Comparison of ENCODE assay signal across 8 cellular contexts in the genomic region with DNA sequence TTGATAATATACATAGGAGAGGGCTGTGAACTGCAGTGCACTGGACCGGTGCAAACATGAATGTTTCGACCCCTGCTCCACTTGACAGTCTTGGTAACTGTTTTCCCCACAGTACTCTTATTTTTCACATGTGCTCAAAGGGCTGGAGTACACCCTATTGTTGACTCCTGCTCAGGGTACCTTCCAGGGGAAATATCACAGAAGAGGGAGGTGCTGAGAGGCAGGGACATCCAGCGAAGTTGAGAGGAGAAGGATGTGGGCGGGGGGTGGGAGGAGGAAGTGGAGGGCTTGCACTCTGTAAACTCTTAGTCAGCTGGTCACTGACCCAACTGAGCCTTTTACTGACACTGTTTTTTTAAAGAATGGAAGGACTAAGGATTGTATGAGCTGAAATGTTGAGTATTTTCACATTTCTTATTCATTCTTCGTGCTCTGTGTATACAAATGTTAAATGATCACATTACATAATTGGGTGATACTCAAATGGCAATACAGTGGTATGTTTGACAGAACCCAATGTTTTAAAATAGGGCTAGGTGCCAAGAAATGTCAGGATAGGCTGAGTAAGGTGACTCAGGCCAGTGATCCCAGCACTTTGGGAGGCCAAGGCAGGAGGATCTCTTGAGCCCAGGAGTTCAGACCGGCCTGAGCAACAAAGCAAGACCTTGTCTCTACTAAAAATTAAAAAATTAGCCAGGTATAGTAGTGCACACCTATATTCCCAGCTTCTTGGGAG. TPM values are rescaled to one million over a fixed set of nuclear protein-coding genes. Genes with fewer than 3 reads are reported as not detected.
DNase-seq lines count a peak whose midpoint lies in the region; ATAC-seq and TF ChIP-seq lines count a peak whose summit lies in the region.

No MANE protein-coding gene starts in this region.

- TF ChIP-seq POLR2A in HCT116 (IDR thresholded peaks at IDR 0.05; ENCODE audit: borderline replicate concordance, extremely low read depth, insufficient read depth, insufficient read length) (no peak), heart left ventricle (IDR thresholded peaks at IDR 0.05) (no peak), transverse colon (IDR thresholded peaks at IDR 0.05) (no peak)

- H3K79me2 ChIP-seq in HCT116 (ENCODE audit: insufficient read depth, low read length) (peaks cover 18% of the 10 kb centered on the region), SK-N-SH (ENCODE audit: insufficient read depth) (peaks cover 44% of the 10 kb centered on the region)

- H3K4me3 Mint-ChIP-seq in CD4-positive, alpha-beta memory T cell = peak overlapping the region; percentile 36 to 84 (median 70)

- H3K27ac ChIP-seq in CD4-positive, alpha-beta memory T cell (ENCODE audit: low read depth, low read length) = peak overlapping the region; percentile 69
- H3K27ac ChIP-seq in HCT116 (ENCODE audit: low read depth, low read length) (no peak overlapping the region), SK-N-SH (ENCODE audit: low read depth in 2 of 2, low read length in 1 of 2) (peak overlapping the region; percentile 40 to 62; a peak in 3 of 4 replicates), heart left ventricle (peak overlapping the region in 6 of 12 donors; percentile 6 to 87 (median 20)), transverse colon (peak overlapping the region; percentile 73 to 80 (median 74))

- H4K20me1 ChIP-seq in HCT116 (ENCODE audit: insufficient read depth) = no peaks in the 10 kb centered on the region
- peaks cover 13% of the 10 kb centered on the region; the same call in 1 of the 2 replicates for H4K20me1 ChIP-seq in SK-N-SH (ENCODE audit: insufficient read depth)

- H3K36me3 Mint-ChIP-seq in CD4-positive, alpha-beta memory T cell = peaks cover 9 to 28% of the 10 kb centered on the region in 2 donors

- TF ChIP-seq CTCF in HCT116 (IDR thresholded peaks at IDR 0.05 in 2 of 3, conservative IDR thresholded peaks at IDR 0.05 in 1 of 3; ENCODE audit: borderline replicate concordance in 1 of 3, insufficient read depth in 1 of 3, low read depth in 2 of 3, low read length in 2 of 3) (no peak), SK-N-SH (IDR thresholded peaks at IDR 0.05) (no peak), heart left ventricle (IDR thresholded peaks at IDR 0.05) (no peak), transverse colon (IDR thresholded peaks at IDR 0.05) (no peak)

- peak in 3 of 5 donors; percentile 35 to 65 (median 43) for DNase-seq in CD4-positive, alpha-beta memory T cell
- DNase-seq in HCT116 (ENCODE audit: low read depth, low spot score) = no peak
- DNase-seq in SK-N-SH = no peak
- DNase-seq in heart left ventricle = no peak
- DNase-seq in transverse colon = no peak
- no peak for DNase-seq in NCI-H82 (lab: John Stamatoyannopoulos, UW)
- DNase-seq in mesenteric fat pad (ENCODE audit: low spot score) = no peak

- 82% methylated on average over 6 of the region's 6 CpGs for WGBS in SK-N-SH (ENCODE audit: low lambda C conversion rate)
- 67 to 73% (median 71%) methylated on average over 6 of the region's 6 CpGs for WGBS in heart left ventricle, 4 donors
- 46 to 62% methylated on average over 4 to 6 of the region's 6 CpGs for WGBS in transverse colon (ENCODE audit: low coverage in 1 of 2), 2 donors

- no peak for ATAC-seq in HCT116
- ATAC-seq in heart left ventricle = peak; percentile 47 to 80 (median 60)
- ATAC-seq in GM18870 (IDR thresholded peaks at IDR 0.05; ENCODE audit: unreplicated experiment) = no peak

- H3K4me3 ChIP-seq in CD4-positive, alpha-beta memory T cell (ENCODE audit: low read length in 2 of 2) = peak overlapping the region in 1 of 2 donors; percentile 13
- H3K4me3 ChIP-seq in HCT116 (replicated peaks in 1 of 2; ENCODE audit: low read depth in 1 of 2, low read length in 2 of 2) (no peak overlapping the region), SK-N-SH (ENCODE audit: low read depth in 2 of 2, low read length in 1 of 2) (no peak overlapping the region), heart left ventricle (peak overlapping the region in 1 of 12 donors; percentile 4), transverse colon (no peak overlapping the region)

- H3K4me1 Mint-ChIP-seq in CD4-positive, alpha-beta memory T cell = peaks cover 78 to 100% (median 92%) of the 10 kb centered on the region in 4 donors

- RAD21 ChIA-PET in HCT116 (lab: Charles Lee; ENCODE audit: low non-redundant PET in 1 of 2, low total read pairs in 2 of 2, uncharacterized antibody in 2 of 2, unreplicated experiment in 2 of 2) = no interaction called here

- TF ChIP-seq RAD21 in HCT116 (IDR thresholded peaks at IDR 0.05; ENCODE audit: low read depth) = no peak
- TF ChIP-seq RAD21 in SK-N-SH (IDR thresholded peaks at IDR 0.05; ENCODE audit: low read length) = no peak

- BruUV-seq in HCT116 (replicated peaks; lab: Mats Ljungman, UMichigan) = no TSS peak

- no peaks in the 10 kb centered on the region for H3K9me3 ChIP-seq in CD4-positive, alpha-beta memory T cell (ENCODE audit: control insufficient read depth in 1 of 2, low read length in 2 of 2)
- H3K9me3 ChIP-seq in HCT116 (ENCODE audit: control insufficient read depth in 1 of 2, insufficient read depth in 1 of 2, low read depth in 1 of 2, low read length in 2 of 2) (no peaks in the 10 kb centered on the region), SK-N-SH (no peaks in the 10 kb centered on the region), heart left ventricle (no peaks in the 10 kb centered on the region), transverse colon (no peaks in the 10 kb centered on the region)

- H3K9ac ChIP-seq in HCT116 (ENCODE audit: low read length) = no peak overlapping the region
- H3K9ac ChIP-seq in SK-N-SH = no peak overlapping the region

- no peak overlapping the region for H3K4me2 ChIP-seq in HCT116 (ENCODE audit: low read length)
- H3K4me2 ChIP-seq in SK-N-SH = 0 out of 2 replicates have a peak overlapping the region, but pooled peaks have one; percentile 39

- no peaks in the 10 kb centered on the region for H3K27me3 ChIP-seq in CD4-positive, alpha-beta memory T cell (ENCODE audit: insufficient read depth, low read length)
- H3K27me3 ChIP-seq in HCT116 (ENCODE audit: insufficient read depth, low read length) = no peaks in the 10 kb centered on the region
- H3K27me3 ChIP-seq in SK-N-SH (ENCODE audit: insufficient read depth) = no peaks in the 10 kb centered on the region
- H3K27me3 ChIP-seq in heart left ventricle = no peaks in the 10 kb centered on the region
- H3K27me3 ChIP-seq in transverse colon = no peaks in the 10 kb centered on the region

- TF ChIP-seq EP300 in SK-N-SH (IDR thresholded peaks at IDR 0.05; ENCODE audit: borderline replicate concordance in 1 of 2, low read depth in 1 of 2, low read length in 1 of 2) (no peak), transverse colon (IDR thresholded peaks at IDR 0.05; ENCODE audit: low read depth) (no peak)

- POLR2A ChIA-PET in CD4-positive, alpha-beta memory T cell (lab: Charles Lee; ENCODE audit: partially characterized antibody) = interaction anchor here (3.0 to 20.9 kb wide), 4 partner anchors 9 to 27 kb away, joined by 9 to 338 read pairs (median 182); a partner anchor contains a TSS
- POLR2A ChIA-PET in HCT116 (lab: Charles Lee) (no interaction called here), SK-N-SH (lab: Yijun Ruan, JAX) (no interaction called here)

- intact Hi-C loops in CD4-positive, alpha-beta memory T cell (cut with micrococcal nuclease) = loop anchor here (1.0 kb wide), 2 partner anchors 8 to 10 kb away; no protein-coding TSS in a partner anchor
- intact Hi-C loops in HCT116 (cut with micrococcal nuclease) = no loop called here
- intact Hi-C loops in heart left ventricle (cut with DNase I) = no loop called here
- intact Hi-C loops in transverse colon (cut with DNase I; ENCODE audit: low total_unique reads) = no loop called here

- in situ Hi-C loops in transverse colon (cut with MboI; ENCODE audit: low pct_ligation_motif_present in 1 of 4, low pct_unique_long_range_greater_than_20kb in 1 of 4, low sequenced_read_pairs in 3 of 4) = no loop called here

- peaks cover 5% of the 10 kb centered on the region for H3F3A ChIP-seq in SK-N-SH (replicated peaks; ENCODE audit: insufficient read depth)

- H3K9me3 Mint-ChIP-seq in CD4-positive, alpha-beta memory T cell = peaks cover 0 to 2% (median 0%) of the 10 kb centered on the region in 8 donors

- H3K4me1 ChIP-seq in CD4-positive, alpha-beta memory T cell (ENCODE audit: insufficient read depth, low read length) = peaks cover 99% of the 10 kb centered on the region
- H3K4me1 ChIP-seq in HCT116 (ENCODE audit: control insufficient read depth in 1 of 2, insufficient read depth in 2 of 2, low read length in 2 of 2) = peaks cover 3 to 35% of the 10 kb centered on the region in 2 experiments; a peak in 2 of 4 replicates
- H3K4me1 ChIP-seq in SK-N-SH (ENCODE audit: control insufficient read depth in 1 of 2, insufficient read depth in 2 of 2, low read depth in 1 of 2, low read length in 1 of 2) = peaks cover 8 to 24% of the 10 kb centered on the region in 2 experiments; a peak in 2 of 4 replicates
- H3K4me1 ChIP-seq in heart left ventricle = peaks cover 0 to 100% (median 44%) of the 10 kb centered on the region in 12 donors
- H3K4me1 ChIP-seq in transverse colon = peaks cover 24 to 72% (median 41%) of the 10 kb centered on the region in 4 donors

- no peaks in the 10 kb centered on the region for H3K27me3 Mint-ChIP-seq in CD4-positive, alpha-beta memory T cell

- H2AFZ ChIP-seq in HCT116 (ENCODE audit: low read depth, low read length, poor library complexity, severe bottlenecking) = no peak overlapping the region
- H2AFZ ChIP-seq in SK-N-SH (ENCODE audit: low read depth) = no peak overlapping the region

- no peaks in the 10 kb centered on the region for H3K36me3 ChIP-seq in CD4-positive, alpha-beta memory T cell (ENCODE audit: insufficient read depth, low read length)
- no peaks in the 10 kb centered on the region for H3K36me3 ChIP-seq in HCT116 (ENCODE audit: control insufficient read depth in 1 of 2, insufficient read depth in 2 of 2, low read length in 2 of 2)
- H3K36me3 ChIP-seq in SK-N-SH (replicated peaks in 1 of 2; ENCODE audit: control insufficient read depth in 1 of 2, insufficient read depth in 2 of 2, low read length in 1 of 2) = peaks cover 0 to 5% of the 10 kb centered on the region in 2 experiments
- peaks cover 0 to 11% (median 0%) of the 10 kb centered on the region in 9 donors for H3K36me3 ChIP-seq in heart left ventricle
- H3K36me3 ChIP-seq in transverse colon = no peaks in the 10 kb centered on the region

- CTCF ChIA-PET in CD4-positive, alpha-beta memory T cell (lab: Charles Lee; ENCODE audit: partially characterized antibody) = interaction anchor here (1.0 to 7.0 kb wide), 3 partner anchors 33 to 64 kb away, joined by 3 to 43 read pairs (median 5); no protein-coding TSS in a partner anchor
- CTCF ChIA-PET in HCT116 (lab: Charles Lee) = no interaction called here
- CTCF ChIA-PET in SK-N-SH (lab: Yijun Ruan, JAX) = no interaction called here

- H3K27ac Mint-ChIP-seq in CD4-positive, alpha-beta memory T cell = peak overlapping the region; percentile 85 to 97 (median 94)

- H3K9me2 ChIP-seq in HCT116 (ENCODE audit: insufficient read depth) = no peaks in the 10 kb centered on the region
- H3K9me2 ChIP-seq in SK-N-SH = no peaks in the 10 kb centered on the region

RNA-seq across cellular contexts. Expression of a gene that starts 10.0 kb away (rescaled TPM):
- 100 to 1,000 TPM; 133 TPM for total RNA-seq in CD4-positive, alpha-beta memory T cell
- 10 to 100 TPM; 30.5 to 50.7 TPM for polyA plus RNA-seq in CD4-positive, alpha-beta memory T cell
- 18.5 TPM for total RNA-seq in HCT116 (2021; ENCODE audit: unreplicated experiment)
- polyA plus RNA-seq in HCT116 (2012) = 10.7 and 16.0 TPM in 2 replicates
- 15.0 and 18.3 TPM in 2 replicates for polyA plus RNA-seq in SK-N-SH (2012; rRNA removed)
- 7.8 and 12.0 TPM in 2 replicates for polyA plus RNA-seq in SK-N-SH (2012; cell fraction: cytosol; rRNA removed)
- 31.3 and 31.4 TPM in 2 replicates for polyA plus RNA-seq in SK-N-SH (2012; cell fraction: nucleus; rRNA removed)
- 10 to 100 TPM; 15.2 to 30.5 (median 20.6) TPM for total RNA-seq in heart left ventricle
- 1 to 10 TPM; 5.1 to 8.7 TPM for polyA plus RNA-seq in heart left ventricle
- total RNA-seq in transverse colon = 10 to 100 TPM; 22.8 to 35.8 (median 25.4) TPM
- 30.3 TPM for total RNA-seq in mesenteric fat pad

Comparison
In these comparisons a context has a peak if more than half of its experiments do, and no peak if none do; other contexts are left out.
1. DNase-seq: peak in CD4-positive, alpha-beta memory T cell (3 of 5); none in HCT116 (single experiment), SK-N-SH (single experiment), heart left ventricle (0 of 5), transverse colon (single experiment), NCI-H82 (single experiment) and mesenteric fat pad (single experiment).
2. ATAC-seq: peak in heart left ventricle (4 of 4); none in HCT116 (single experiment) and GM18870 (single experiment).